ENCODE assay signal across 28 cellular contexts in the genomic region with DNA sequence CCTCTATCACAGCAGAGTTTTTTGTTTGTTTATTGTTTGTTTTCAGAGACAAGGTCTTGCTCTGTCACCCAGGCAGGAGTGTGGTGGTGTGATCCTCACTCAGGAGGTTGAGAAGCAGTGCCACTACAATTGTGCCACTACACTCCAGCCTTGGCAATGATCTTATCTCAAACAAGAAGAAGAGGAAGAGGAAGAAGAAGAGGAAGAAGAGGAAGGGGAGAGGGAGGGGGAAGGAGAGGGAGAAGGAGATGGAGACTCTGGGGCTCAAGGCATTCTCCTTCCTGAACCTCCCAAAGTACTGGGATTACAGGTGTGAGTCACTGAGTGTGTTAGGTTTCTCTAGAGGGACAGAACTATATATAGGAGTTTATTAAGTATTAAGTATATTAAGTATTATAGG.
"Had no signal": no experiment of that assay in that cellular context is flagged by ENCODE, and none has a peak within 500 bp of the region (broad histone marks: within the 10 kb centered on the region; RNA-seq: fewer than 3 reads in every experiment).

No MANE protein-coding gene starts in this region.

- H3K9me3 ChIP-seq: left ventricle myocardium inferior, mucosa of descending colon, pancreas, prostate gland, suprapubic skin, thoracic aorta, tibial artery, upper lobe of right lung had no signal

- H3K4me3 ChIP-seq: hepatocyte, left ventricle myocardium inferior, lung, mucosa of descending colon, pancreas, prostate gland, skin epidermis, suprapubic skin, thoracic aorta, tibial artery, upper lobe of right lung had no signal

- H3K27me3 ChIP-seq: hepatocyte, pancreas, suprapubic skin, tibial artery, upper lobe of right lung had no signal

- H3K4me1 ChIP-seq: left ventricle myocardium inferior, pancreas, prostate gland, suprapubic skin, tibial artery, upper lobe of right lung had no signal

- H3K36me3 Mint-ChIP-seq: memory B cell; naive thymus-derived CD4-positive, alpha-beta T cell had no signal

- H3K9me3 Mint-ChIP-seq: memory B cell; naive thymus-derived CD4-positive, alpha-beta T cell; nephron; neural crest cell; stimulated activated naive CD8-positive, alpha-beta T cell treated with anti-CD3 and anti-CD28 coated beads, Interleukin-15, Interleukin-2, amounts not matched to agents 100 ng/mL and 50 ng/mL, for 24 hours had no signal

- H3K36me3 ChIP-seq: left ventricle myocardium inferior, pancreas, prostate gland, suprapubic skin, thoracic aorta, tibial artery, upper lobe of right lung had no signal

- H3K27ac ChIP-seq: hepatocyte, left ventricle myocardium inferior, pancreas, prostate gland, skin epidermis, suprapubic skin, thoracic aorta, tibial artery, upper lobe of right lung had no signal

- H2AFZ ChIP-seq: hepatocyte had no signal

- ATAC-seq: mucosa of descending colon; naive thymus-derived CD4-positive, alpha-beta T cell; pancreas; right cardiac atrium; sciatic nerve; upper lobe of right lung had no signal

- H3K4me2 ChIP-seq: hepatocyte had no signal

- H3K4me1 Mint-ChIP-seq: nephron had no signal

- H3K27ac Mint-ChIP-seq: memory B cell; naive thymus-derived CD4-positive, alpha-beta T cell; nephron; stimulated activated naive CD8-positive, alpha-beta T cell treated with anti-CD3 and anti-CD28 coated beads, Interleukin-15, Interleukin-2, amounts not matched to agents 100 ng/mL and 50 ng/mL, for 24 hours had no signal

- H3K79me2 ChIP-seq: hepatocyte had no signal

- DNase-seq: islet precursor cell; left ventricle myocardium inferior; midbrain; mucosa of descending colon; naive thymus-derived CD4-positive, alpha-beta T cell; nucleus accumbens; pancreas; retina; right cardiac atrium; stimulated activated CD4-positive, alpha-beta T cell treated with anti-CD3 and anti-CD28 coated beads, Interleukin-12 subunit alpha, Interleukin-12 subunit beta, amount 100 ng/mL, for 4 hours; stimulated activated CD4-positive, alpha-beta T cell treated with anti-CD3 and anti-CD28 coated beads, Interleukin-15, amount 100 ng/mL, for 24 hours; stimulated activated CD4-positive, alpha-beta T cell treated with anti-CD3 and anti-CD28 coated beads, Interleukin-2, amount 100 ng/mL, for 24 hours; stimulated activated CD4-positive, alpha-beta T cell treated with anti-CD3 and anti-CD28 coated beads, Interleukin-4, amount 100 ng/mL, for 1 hour; stimulated activated naive CD4-positive, alpha-beta T cell; tibial artery; trophoblast cell; upper lobe of right lung had no signal

- H3K4me3 Mint-ChIP-seq: memory B cell; naive thymus-derived CD4-positive, alpha-beta T cell; nephron; neural crest cell; stimulated activated naive CD8-positive, alpha-beta T cell treated with anti-CD3 and anti-CD28 coated beads, Interleukin-15, Interleukin-2, amounts not matched to agents 100 ng/mL and 50 ng/mL, for 24 hours had no signal

- H3K27me3 Mint-ChIP-seq: stimulated activated naive CD8-positive, alpha-beta T cell treated with anti-CD3 and anti-CD28 coated beads, Interleukin-15, Interleukin-2, amounts not matched to agents 100 ng/mL and 50 ng/mL, for 24 hours had no signal
